Comparison of ENCODE assay signal across 8 cellular contexts in genomic region chr7:105531797-105532671, GRCh38. TPM values are rescaled to one million over a fixed set of nuclear protein-coding genes. Genes with fewer than 3 reads are reported as not detected.
A peak's percentile ranks its signal among the peaks of the same experiment; 100 is the strongest.
DNase-seq lines count a peak whose midpoint lies in the region; ATAC-seq and TF ChIP-seq lines count a peak whose summit lies in the region.

RINT1 (plus strand) TSS chr7:105532201; CDS start chr7:105532316, 115 bp downstream.

- peak; percentile 14 to 88 (median 82) for DNase-seq in C1 segment of cervical spinal cord (lab: John Stamatoyannopoulos, UW)
- peak; percentile 59 for DNase-seq in GM19240 (ENCODE audit: insufficient read length, low spot score)
- DNase-seq in NCI-H524 treated with DMSO at 0.1 percent for 48 hours (lab: John Stamatoyannopoulos, UW), result peak; percentile 39
- DNase-seq in activated CD4-positive, alpha-beta T cell treated with anti-CD3 and anti-CD28 coated beads, Interleukin-2, amount 10 ng/mL, durations not matched to agents 24 days and 14 days, result peak; percentile 97
- DNase-seq in cortex of kidney (lab: John Stamatoyannopoulos, UW), result peak; percentile 16
- DNase-seq in left lung, result peak; percentile 95 to 99
- peak; percentile 90 to 91 for DNase-seq in stimulated activated CD4-positive, alpha-beta T cell treated with anti-CD3 and anti-CD28 coated beads, Interleukin-2, amount 100 ng/mL, for 48 hours

- no peaks in the 10 kb centered on the region for H3K27me3 ChIP-seq in left lung

- no peaks in the 10 kb centered on the region for H3K27me3 Mint-ChIP-seq in activated CD4-positive, alpha-beta T cell treated with anti-CD3 and anti-CD28 coated beads, Interleukin-2, amount 10 ng/mL, durations not matched to agents 24 days and 14 days

- H3K4me1 ChIP-seq in left lung, result peaks cover 7 to 22% of the 10 kb centered on the region in 2 donors

- H3K4me3 ChIP-seq in left lung, result peak within 1 kb of the TSS; percentile 76 to 97

- peak within 1 kb of the TSS; percentile 93 for H3K4me3 Mint-ChIP-seq in activated CD4-positive, alpha-beta T cell treated with anti-CD3 and anti-CD28 coated beads, Interleukin-2, amount 10 ng/mL, durations not matched to agents 24 days and 14 days

- peaks cover 14% of the 10 kb centered on the region for H3K36me3 Mint-ChIP-seq in activated CD4-positive, alpha-beta T cell treated with anti-CD3 and anti-CD28 coated beads, Interleukin-2, amount 10 ng/mL, durations not matched to agents 24 days and 14 days (ENCODE audit: low read depth)

- intact Hi-C loops in activated CD4-positive, alpha-beta T cell treated with anti-CD3 and anti-CD28 coated beads, Interleukin-2, amount 10 ng/mL, durations not matched to agents 24 days and 14 days (cut with micrococcal nuclease), result loop anchor here (1.0 to 5.0 kb wide), 5 partner anchors 10 to 590 kb away; partner anchors contain the start of genes KMT2E, PUS7 and SRPK2
- intact Hi-C loops in left lung (cut with DNase I), result no loop called here

- H3K9me3 ChIP-seq in left lung, result no peaks in the 10 kb centered on the region

- H3K9me3 Mint-ChIP-seq in activated CD4-positive, alpha-beta T cell treated with anti-CD3 and anti-CD28 coated beads, Interleukin-2, amount 10 ng/mL, durations not matched to agents 24 days and 14 days, result no peaks in the 10 kb centered on the region

- ATAC-seq in HG03460 (IDR thresholded peaks at IDR 0.05; ENCODE audit: unreplicated experiment), result peak; percentile 93
- ATAC-seq in left lung, result peak; percentile 100

- H3K36me3 ChIP-seq in left lung, result peaks cover 0 to 10% of the 10 kb centered on the region in 2 donors

- peaks cover 25% of the 10 kb centered on the region for H3K4me1 Mint-ChIP-seq in activated CD4-positive, alpha-beta T cell treated with anti-CD3 and anti-CD28 coated beads, Interleukin-2, amount 10 ng/mL, durations not matched to agents 24 days and 14 days

- peak within 1 kb of the TSS; percentile 93 for H3K27ac Mint-ChIP-seq in activated CD4-positive, alpha-beta T cell treated with anti-CD3 and anti-CD28 coated beads, Interleukin-2, amount 10 ng/mL, durations not matched to agents 24 days and 14 days

- peak; percentile 51 to 54 for TF ChIP-seq CTCF in left lung (IDR thresholded peaks at IDR 0.05)

- H3K27ac ChIP-seq in left lung, result peak within 1 kb of the TSS; percentile 69 to 90

RNA-seq across cellular contexts. Expression of gene RINT1, which starts in this region (rescaled TPM):
- total RNA-seq in activated CD4-positive, alpha-beta T cell treated with anti-CD3 and anti-CD28 coated beads, Interleukin-2, amount 10 ng/mL, durations not matched to agents 24 days and 14 days, result 28.5 and 29.4 TPM in 2 replicates
- 10 to 100 TPM; 15.0 to 15.9 TPM for total RNA-seq in left lung

Comparison
In these comparisons a context has a peak if more than half of its experiments do, and no peak if none do; other contexts are left out.
1. Peak in every context shown above with its lines: DNase-seq, ATAC-seq, H3K4me3 ChIP-seq and H3K27ac ChIP-seq.
2. DNase-seq: peak in every context shown above with its lines; median percentile 97 in activated CD4-positive, alpha-beta T cell treated with anti-CD3 and anti-CD28 coated beads, Interleukin-2, amount 10 ng/mL, durations not matched to agents 24 days and 14 days; 97 in left lung; 90 in stimulated activated CD4-positive, alpha-beta T cell treated with anti-CD3 and anti-CD28 coated beads, Interleukin-2, amount 100 ng/mL, for 48 hours; 82 in C1 segment of cervical spinal cord; 59 in GM19240; 39 in NCI-H524 treated with DMSO at 0.1 percent for 48 hours; 16 in cortex of kidney.